In genomic region chr5:146897061-146897460, GRCh38 we compare ENCODE assay signal across 25 cellular contexts. TPM values are rescaled to one million over a fixed set of nuclear protein-coding genes. Genes with fewer than 3 reads are reported as not detected.
"Had no signal": no experiment of that assay in that cellular context is flagged by ENCODE, and none has a peak within 500 bp of the region (broad histone marks: within the 10 kb centered on the region; RNA-seq: fewer than 3 reads in every experiment).

No MANE protein-coding gene starts in this region.

- H3K9me3 Mint-ChIP-seq: dendritic cell treated with granulocyte-macrophage colony-stimulating factor and Interleukin-4, amounts not matched to agents 40 ng/mL and 50 ng/mL, for 4 days; effector memory CD8-positive, alpha-beta T cell had no signal

- ATAC-seq: effector memory CD8-positive, alpha-beta T cell; esophagus mucosa; gastrocnemius medialis; heart right ventricle; left cardiac atrium; left lung; left ventricle myocardium superior; lower lobe of right lung; naive thymus-derived CD4-positive, alpha-beta T cell had no signal

- DNase-seq: colonic mucosa; cortex of kidney; effector CD8-positive, alpha-beta T cell; effector memory CD8-positive, alpha-beta T cell; endodermal cell; erythroblast; esophagus squamous epithelium; foreskin fibroblast; foreskin melanocyte; gastrocnemius medialis; glutamatergic neuron; heart right ventricle; hippocampal formation; left cardiac atrium; left lung; left ventricle myocardium superior; lower lobe of right lung; mesenchymal stem cell; midbrain; naive thymus-derived CD4-positive, alpha-beta T cell had no signal

- H3K27me3 Mint-ChIP-seq: dendritic cell treated with granulocyte-macrophage colony-stimulating factor and Interleukin-4, amounts not matched to agents 40 ng/mL and 50 ng/mL, for 4 days; effector memory CD8-positive, alpha-beta T cell had no signal

- H3K4me3 Mint-ChIP-seq: dendritic cell treated with granulocyte-macrophage colony-stimulating factor and Interleukin-4, amounts not matched to agents 40 ng/mL and 50 ng/mL, for 4 days; effector memory CD8-positive, alpha-beta T cell; endodermal cell; naive thymus-derived CD4-positive, alpha-beta T cell had no signal

- H3K27ac Mint-ChIP-seq: dendritic cell treated with granulocyte-macrophage colony-stimulating factor and Interleukin-4, amounts not matched to agents 40 ng/mL and 50 ng/mL, for 4 days; effector memory CD8-positive, alpha-beta T cell; endodermal cell; naive thymus-derived CD4-positive, alpha-beta T cell had no signal

- H3K27ac ChIP-seq: colonic mucosa, epithelial cell of prostate, esophagus squamous epithelium, gastrocnemius medialis, heart right ventricle, left lung, lower lobe of right lung had no signal

RNA-seq across cellular contexts. Expression of gene PPP2R2B, which starts 18.5 kb away (rescaled TPM):
- total RNA-seq: dermis microvascular lymphatic vessel endothelial cell, lung microvascular endothelial cell had no signal
